In the genomic region with DNA sequence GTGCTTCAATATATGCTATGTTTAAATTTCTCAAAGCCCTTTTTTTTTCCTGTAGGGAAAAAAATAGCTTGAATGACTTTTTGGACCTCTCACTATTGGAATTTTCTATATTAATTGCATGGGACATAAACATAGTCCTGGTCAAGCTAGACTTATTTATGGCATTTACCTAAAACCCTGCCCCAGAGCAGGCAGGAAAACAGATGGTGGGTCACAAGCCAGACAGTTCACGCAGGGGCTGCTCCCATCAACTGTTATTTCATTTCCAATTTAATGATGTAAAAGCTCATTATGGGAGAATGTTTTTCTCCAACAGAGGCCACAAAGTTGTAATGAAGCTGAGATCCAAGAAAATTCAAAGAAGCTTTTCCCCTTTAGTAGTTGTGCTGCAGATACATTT, we compare ENCODE assay signal across 16 cellular contexts.
"Had no signal": no experiment of that assay in that cellular context is flagged by ENCODE, and none has a peak within 500 bp of the region (broad histone marks: within the 10 kb centered on the region; RNA-seq: fewer than 3 reads in every experiment).

No MANE protein-coding gene starts in this region.

- H3K4me1 Mint-ChIP-seq: immature natural killer cell; naive thymus-derived CD4-positive, alpha-beta T cell; neural crest cell had no signal

- H3K27ac Mint-ChIP-seq: immature natural killer cell; naive thymus-derived CD4-positive, alpha-beta T cell had no signal

- H3K27me3 ChIP-seq: dorsolateral prefrontal cortex, esophagus squamous epithelium had no signal

- H3K36me3 Mint-ChIP-seq: immature natural killer cell; naive thymus-derived CD4-positive, alpha-beta T cell had no signal

- H3K4me3 ChIP-seq: dorsolateral prefrontal cortex, esophagus squamous epithelium, smooth muscle cell had no signal

- H3K36me3 ChIP-seq: esophagus squamous epithelium had no signal

- H3K27ac ChIP-seq: esophagus squamous epithelium, foreskin keratinocyte had no signal

- ATAC-seq: foreskin keratinocyte; left cardiac atrium; naive thymus-derived CD4-positive, alpha-beta T cell; right cardiac atrium had no signal

- H3K9me3 ChIP-seq: esophagus squamous epithelium had no signal

- H3K4me3 Mint-ChIP-seq: immature natural killer cell; naive thymus-derived CD4-positive, alpha-beta T cell; neural crest cell had no signal

- DNase-seq: cerebellar nuclear complex; dorsolateral prefrontal cortex; effector memory CD4-positive, alpha-beta T cell; esophagus squamous epithelium; foreskin keratinocyte; immature natural killer cell; kidney; left cardiac atrium; mesendoderm; naive thymus-derived CD4-positive, alpha-beta T cell; posterior cingulate gyrus; right cardiac atrium; stimulated activated CD4-positive, alpha-beta T cell treated with anti-CD3 and anti-CD28 coated beads, Interleukin-2, amount 100 ng/mL, for 48 hours; stimulated activated naive CD4-positive, alpha-beta T cell treated with Interleukin-2 at 50 U/mL for 16 hours had no signal
